In genomic region chr5:134175874-134176522, GRCh38 we compare ENCODE assay signal across 8 cellular contexts. TPM values are rescaled to one million over a fixed set of nuclear protein-coding genes. Genes with fewer than 3 reads are reported as not detected.
DNase-seq lines count a peak whose midpoint lies in the region; ATAC-seq and TF ChIP-seq lines count a peak whose summit lies in the region.

No MANE protein-coding gene starts in this region.

- peaks cover 20 to 34% of the 10 kb centered on the region in 2 donors for H3K36me3 Mint-ChIP-seq in activated naive CD4-positive, alpha-beta T cell treated with anti-CD3 and anti-CD28 coated beads, Interleukin-2, amount 50 U/mL, for 72 hours

- H3K4me1 ChIP-seq in heart right ventricle: peaks cover 6 to 59% (median 43%) of the 10 kb centered on the region in 9 donors

- WGBS in heart right ventricle, 2 donors: 1% methylated on average over 32 of the region's 32 CpGs

- no peaks in the 10 kb centered on the region for H3K9me3 ChIP-seq in heart right ventricle

- intact Hi-C loops in heart right ventricle (cut with DNase I): loop anchor here in 3 of 10 donors (5.0 to 10.0 kb wide), 2 partner anchors 51 to 189 kb away; partner anchors contain the start of genes CDKL3 (in 2 of the 3) and PPP2CA (in 1 of the 3)

- TF ChIP-seq CTCF in LNCaP clone FGC (IDR thresholded peaks at IDR 0.05; ENCODE audit: control insufficient read depth, extremely low read depth, insufficient read depth) (no peak), heart right ventricle (IDR thresholded peaks at IDR 0.05) (no peak)

- H3K36me3 ChIP-seq in heart right ventricle: peaks cover 0 to 29% (median 22%) of the 10 kb centered on the region in 9 donors

- peak overlapping the region; percentile 89 to 98 for H3K27ac Mint-ChIP-seq in activated naive CD4-positive, alpha-beta T cell treated with anti-CD3 and anti-CD28 coated beads, Interleukin-2, amount 50 U/mL, for 72 hours

- peak overlapping the region; percentile 90 for H3K4me3 ChIP-seq in LNCaP clone FGC (ENCODE audit: low read depth, low read length)
- H3K4me3 ChIP-seq in heart right ventricle: peak overlapping the region; percentile 57 to 99 (median 86)

- no peaks in the 10 kb centered on the region for H3K27me3 ChIP-seq in heart right ventricle

- DNase-seq in EL: peak; percentile 32
- no peak for DNase-seq in LNCaP clone FGC (ENCODE audit: low read depth)
- DNase-seq in activated naive CD4-positive, alpha-beta T cell treated with anti-CD3 and anti-CD28 coated beads, Interleukin-2, amount 50 U/mL, for 72 hours (ENCODE audit: low spot score in 2 of 2): peak in 1 of 2 donors; percentile 77
- peak in 1 of 2 donors; percentile 21 for DNase-seq in heart right ventricle
- peak; percentile 18 for DNase-seq in renal cortical epithelial cell (ENCODE audit: low read depth)
- DNase-seq in NCI-H2227 treated with DMSO at 0.1 percent for 48 hours (lab: John Stamatoyannopoulos, UW): no peak
- no peak for DNase-seq in stimulated activated CD4-positive, alpha-beta T cell treated with anti-CD3 and anti-CD28 coated beads, Interleukin-2, amount 100 ng/mL, for 48 hours

- H3K27ac ChIP-seq in heart right ventricle: peak overlapping the region; percentile 97 to 100 (median 100)

- H3K9me3 Mint-ChIP-seq in activated naive CD4-positive, alpha-beta T cell treated with anti-CD3 and anti-CD28 coated beads, Interleukin-2, amount 50 U/mL, for 72 hours: no peaks in the 10 kb centered on the region

- ATAC-seq in GM21447 (IDR thresholded peaks at IDR 0.05; ENCODE audit: unreplicated experiment): peak; percentile 21
- ATAC-seq in activated naive CD4-positive, alpha-beta T cell treated with anti-CD3 and anti-CD28 coated beads, Interleukin-2, amount 50 U/mL, for 72 hours: peak; percentile 34 to 51
- ATAC-seq in heart right ventricle: peak; percentile 18 to 49 (median 32)

RNA-seq across cellular contexts. Expression of gene SKP1, which starts 0.8 kb away (rescaled TPM):
- 100 to 1,000 TPM; 156 to 291 TPM for total RNA-seq in activated naive CD4-positive, alpha-beta T cell treated with anti-CD3 and anti-CD28 coated beads, Interleukin-2, amount 50 U/mL, for 72 hours
- total RNA-seq in heart right ventricle (100 to 1,000 TPM; 424 to 543 (median 483) TPM), renal cortical epithelial cell (254 and 668 TPM in 2 replicates)
- polyA plus RNA-seq in heart right ventricle: 100 to 1,000 TPM in 1 of 2 donors, 10 to 100 TPM in 1; 65.2 to 675 TPM

RNA-seq across cellular contexts. Expression of gene PPP2CA, which starts 49.9 kb away (rescaled TPM):
- total RNA-seq in activated naive CD4-positive, alpha-beta T cell treated with anti-CD3 and anti-CD28 coated beads, Interleukin-2, amount 50 U/mL, for 72 hours: 100 to 1,000 TPM; 133 to 148 TPM
- total RNA-seq in heart right ventricle: 100 to 1,000 TPM; 136 to 249 (median 184) TPM
- 100 to 1,000 TPM in 1 of 2 donors, 10 to 100 TPM in 1; 47.1 to 100 TPM for polyA plus RNA-seq in heart right ventricle
- total RNA-seq in renal cortical epithelial cell: 91.2 and 183 TPM in 2 replicates

Comparison
In these comparisons a context has a peak if more than half of its experiments do, and no peak if none do; other contexts are left out.
1. DNase-seq: peak in EL (single experiment) and renal cortical epithelial cell (single experiment); none in LNCaP clone FGC (single experiment), NCI-H2227 treated with DMSO at 0.1 percent for 48 hours (single experiment) and stimulated activated CD4-positive, alpha-beta T cell treated with anti-CD3 and anti-CD28 coated beads, Interleukin-2, amount 100 ng/mL, for 48 hours (0 of 2).
2. Peak in every context shown above with its lines, with median percentiles within 50 percentile points of each other: ATAC-seq.